ENCODE assay signal across 8 cellular contexts in the genomic region with DNA sequence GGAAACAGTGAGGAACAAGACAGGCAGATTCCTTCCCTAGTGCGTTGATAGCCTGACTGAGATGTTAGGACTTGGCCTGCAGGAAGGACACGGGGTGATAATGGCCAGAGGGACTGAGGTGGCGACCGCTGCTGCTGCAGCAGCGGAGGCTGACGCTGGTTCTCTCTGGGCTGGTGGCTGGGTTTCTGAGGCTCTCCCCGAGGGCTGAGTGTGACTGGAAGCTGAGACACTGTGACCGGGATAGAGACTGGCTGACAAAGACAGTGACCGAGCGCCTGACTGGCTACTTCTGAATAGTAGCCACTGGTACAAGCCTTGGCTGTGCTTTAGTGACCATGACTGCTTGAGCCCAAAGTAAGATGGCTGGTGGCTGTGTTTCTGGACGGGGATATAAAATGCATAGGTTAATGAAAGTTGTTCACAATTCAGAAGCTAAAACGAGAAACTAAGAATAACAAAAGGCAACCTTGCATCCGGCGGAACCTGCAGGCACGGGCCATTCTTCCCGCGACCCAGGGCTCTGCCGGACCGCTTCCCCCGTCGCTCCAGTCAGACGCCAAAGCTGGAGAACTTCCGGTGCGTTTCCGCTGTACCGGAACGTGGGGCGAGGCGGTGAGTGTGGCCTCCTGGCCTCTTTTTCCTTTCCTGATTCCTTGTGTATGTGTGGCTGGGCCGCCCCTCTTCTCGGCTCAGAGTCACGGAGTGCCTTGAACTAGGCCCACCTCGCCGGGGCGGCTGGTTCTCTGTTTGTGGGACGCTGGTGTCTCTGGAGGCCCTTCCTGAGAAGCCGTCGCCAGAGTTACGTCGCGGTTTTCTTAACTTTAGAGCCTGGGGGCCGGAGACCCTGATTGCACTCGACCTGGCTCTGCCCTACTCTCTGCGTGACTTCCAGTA. TPM values are rescaled to one million over a fixed set of nuclear protein-coding genes. Genes with fewer than 3 reads are reported as not detected.
DNase-seq lines count a peak whose midpoint lies in the region; ATAC-seq and TF ChIP-seq lines count a peak whose summit lies in the region.

A gene with protein sequence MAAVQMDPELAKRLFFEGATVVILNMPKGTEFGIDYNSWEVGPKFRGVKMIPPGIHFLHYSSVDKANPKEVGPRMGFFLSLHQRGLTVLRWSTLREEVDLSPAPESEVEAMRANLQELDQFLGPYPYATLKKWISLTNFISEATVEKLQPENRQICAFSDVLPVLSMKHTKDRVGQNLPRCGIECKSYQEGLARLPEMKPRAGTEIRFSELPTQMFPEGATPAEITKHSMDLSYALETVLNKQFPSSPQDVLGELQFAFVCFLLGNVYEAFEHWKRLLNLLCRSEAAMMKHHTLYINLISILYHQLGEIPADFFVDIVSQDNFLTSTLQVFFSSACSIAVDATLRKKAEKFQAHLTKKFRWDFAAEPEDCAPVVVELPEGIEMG (plus strand): TSS at position 587 of the 894 bp plus-strand sequence. CDS start 3,391 bp downstream, outside the sequence.

- H3K9me3 ChIP-seq in iPS-20b (ENCODE audit: insufficient read depth, low read depth, low read length) (no peaks in the 10 kb centered on the region), skeletal muscle tissue (ENCODE audit: control insufficient read depth in 3 of 3, low read length in 3 of 3) (no peaks in the 10 kb centered on the region)

- H3K4me1 Mint-ChIP-seq in MCF 10A (ENCODE audit: insufficient read depth, unreplicated experiment), result peaks cover 15% of the 10 kb centered on the region

- H3K27me3 Mint-ChIP-seq in MCF 10A (ENCODE audit: insufficient read depth, unreplicated experiment), result no peaks in the 10 kb centered on the region

- no peaks in the 10 kb centered on the region for H3K9me3 Mint-ChIP-seq in MCF 10A (ENCODE audit: unreplicated experiment)

- peak within 1 kb of the TSS; percentile 89 for H3K27ac ChIP-seq in VCaP
- H3K27ac ChIP-seq in iPS-20b (ENCODE audit: low read length), result peak within 1 kb of the TSS; percentile 59
- peak within 1 kb of the TSS; percentile 76 for H3K27ac ChIP-seq in skeletal muscle tissue (ENCODE audit: low read depth, low read length)

- H3K9ac ChIP-seq in iPS-20b (ENCODE audit: low read depth, low read length) (peak within 1 kb of the TSS; percentile 91), skeletal muscle tissue (ENCODE audit: low read depth in 1 of 3, low read length in 3 of 3) (peak within 1 kb of the TSS; percentile 90 to 95 (median 95))

- no peak for TF ChIP-seq CTCF in VCaP (conservative IDR thresholded peaks at IDR 0.05)
- no peak for TF ChIP-seq CTCF in MCF 10A (IDR thresholded peaks at IDR 0.05; ENCODE audit: unreplicated experiment)

- H3K4me3 ChIP-seq in iPS-20b (ENCODE audit: low read length), result peak within 1 kb of the TSS; percentile 91
- H3K4me3 ChIP-seq in skeletal muscle tissue (ENCODE audit: low read length in 3 of 3), result peak within 1 kb of the TSS; percentile 81 to 96 (median 86)

- H3K27ac Mint-ChIP-seq in MCF 10A (ENCODE audit: low read depth, unreplicated experiment), result peak within 1 kb of the TSS; percentile 98

- ATAC-seq in HG02623 (IDR thresholded peaks at IDR 0.05; ENCODE audit: unreplicated experiment) (peak; percentile 72), GM18858 (IDR thresholded peaks at IDR 0.05; ENCODE audit: unreplicated experiment) (no peak)

- CTCF ChIA-PET in MCF 10A (lab: Yijun Ruan, JAX), result interaction anchor here (0.5 to 4.3 kb wide), 8 partner anchors 9 to 532 kb away, joined by 3 to 31 read pairs (median 3); a partner anchor contains a TSS

- peaks cover 6% of the 10 kb centered on the region; the same call in 1 of the 2 replicates for H3K4me1 ChIP-seq in iPS-20b (ENCODE audit: insufficient read depth, low read length)
- peaks cover 16 to 27% (median 17%) of the 10 kb centered on the region in 3 donors for H3K4me1 ChIP-seq in skeletal muscle tissue (ENCODE audit: control insufficient read depth in 3 of 3, insufficient read depth in 3 of 3, low read length in 3 of 3)

- no TSS peak for BruUV-seq in MCF 10A (replicated peaks; lab: Mats Ljungman, UMichigan)

- intact Hi-C loops in MCF 10A (cut with micrococcal nuclease), result no loop called here

- DNase-seq in EL (peak; percentile 76), NCI-H2171 (lab: John Stamatoyannopoulos, UW) (peak; percentile 89), MCF 10A (ENCODE audit: unreplicated experiment) (peak; percentile 74)

- peaks cover 20% of the 10 kb centered on the region for H3K36me3 ChIP-seq in iPS-20b (ENCODE audit: insufficient read depth, low read depth, low read length)
- H3K36me3 ChIP-seq in skeletal muscle tissue (ENCODE audit: control insufficient read depth in 3 of 3, insufficient read depth in 3 of 3, low read length in 3 of 3), result peaks cover 9 to 12% (median 12%) of the 10 kb centered on the region in 3 donors

- POLR2A ChIA-PET in MCF 10A (lab: Yijun Ruan, JAX), result interaction anchor here (0.6 to 2.9 kb wide), 22 partner anchors 9 to 1736 kb away, joined by 3 to 9 read pairs (median 3); a partner anchor contains a TSS

- peak within 1 kb of the TSS; percentile 75 for H3K4me3 Mint-ChIP-seq in MCF 10A (ENCODE audit: unreplicated experiment)

- peaks cover 22% of the 10 kb centered on the region for H3K36me3 Mint-ChIP-seq in MCF 10A (ENCODE audit: insufficient read depth, unreplicated experiment)

- H3K27me3 ChIP-seq in iPS-20b (ENCODE audit: insufficient read depth, low read length), result no peaks in the 10 kb centered on the region
- peaks cover 0 to 2% (median 0%) of the 10 kb centered on the region in 3 donors for H3K27me3 ChIP-seq in skeletal muscle tissue (ENCODE audit: control insufficient read depth in 3 of 3, insufficient read depth in 3 of 3, low read length in 3 of 3)

RNA-seq across cellular contexts. Expression of the gene that starts here (rescaled TPM):
- total RNA-seq in MCF 10A (2022), result 21.0 and 24.7 TPM in 2 replicates
- total RNA-seq in skeletal muscle tissue, result 25.1 TPM
